In the genomic region with DNA sequence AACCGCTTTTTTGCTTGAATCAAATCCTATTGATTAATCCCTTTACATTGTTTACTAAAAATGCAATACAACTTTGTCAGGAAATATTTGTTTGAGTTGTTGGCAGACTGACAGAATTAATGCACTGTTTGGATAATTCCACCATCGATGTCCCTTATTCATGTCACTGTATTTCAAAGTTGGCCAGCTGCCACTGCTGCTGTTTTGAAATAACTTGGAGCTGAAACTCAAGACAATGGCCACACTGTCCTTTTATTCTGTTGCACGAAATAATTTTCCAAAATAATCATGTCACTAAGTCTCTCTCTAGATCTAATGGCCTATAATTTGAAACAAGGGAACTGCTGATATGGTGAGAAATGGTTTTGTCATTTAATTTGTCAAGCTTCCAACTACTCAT, we compare ENCODE assay signal across 31 cellular contexts. TPM values are rescaled to one million over a fixed set of nuclear protein-coding genes. Genes with fewer than 3 reads are reported as not detected.
DNase-seq lines count a peak whose midpoint lies in the region; ATAC-seq and TF ChIP-seq lines count a peak whose summit lies in the region.
"Had no signal": no experiment of that assay in that cellular context is flagged by ENCODE, and none has a peak within 500 bp of the region (broad histone marks: within the 10 kb centered on the region; RNA-seq: fewer than 3 reads in every experiment).

No MANE protein-coding gene starts in this region.

- POLR2A ChIA-PET in PC-3 (lab: Charles Lee; ENCODE audit: unreplicated experiment): no interaction called here

- H3K9me3 ChIP-seq in left ventricle myocardium inferior (replicated peaks): peaks cover 21% of the 10 kb centered on the region
- H3K9me3 ChIP-seq in SJCRH30 (replicated peaks): peaks cover 19% of the 10 kb centered on the region
- peaks cover 0 to 14% (median 0%) of the 10 kb centered on the region in 4 donors for H3K9me3 ChIP-seq in tibial nerve
- H3K9me3 ChIP-seq in PC-3 (ENCODE audit: low read length): no peaks in the 10 kb centered on the region; the same call in 1 of the 2 replicates
- H3K9me3 ChIP-seq: prostate gland had no signal

- no peaks in the 10 kb centered on the region for H3K9me2 ChIP-seq in PC-3 (replicated peaks; ENCODE audit: low read length)

- BruUV-seq in PC-3 (replicated peaks; lab: Mats Ljungman, UMichigan): no TSS peak

- TF ChIP-seq POLR2A in tibial nerve (IDR thresholded peaks at IDR 0.05): no peak

- no peaks in the 10 kb centered on the region for H3K27me3 ChIP-seq in left ventricle myocardium inferior (ENCODE audit: low read depth)
- H3K27me3 ChIP-seq in SJCRH30: no peaks in the 10 kb centered on the region
- H3K27me3 ChIP-seq in tibial nerve: no peaks in the 10 kb centered on the region
- H3K27me3 ChIP-seq in PC-3 (ENCODE audit: low read length): peaks cover 34% of the 10 kb centered on the region
- H3K27me3 ChIP-seq: ascending aorta, cardiac muscle cell, sigmoid colon had no signal

- DNase-seq in left ventricle myocardium inferior (peak; percentile 24), cardiac septum (ENCODE audit: low spot score) (no peak), NCI-H1105 treated with DMSO at 0.1 percent for 48 hours (lab: John Stamatoyannopoulos, UW) (peak; percentile 92), SJCRH30 (peak; percentile 52 to 79), tibial nerve (ENCODE audit: low spot score in 2 of 2) (peak; percentile 17 to 20), AG20443 (ENCODE audit: low spot score) (no peak), PC-3 (no peak), NCI-H526 (lab: John Stamatoyannopoulos, UW) (no peak)
- DNase-seq: activated CD8-positive, alpha-beta T cell treated with anti-CD3 and anti-CD28 coated beads for 36 hours; activated effector memory CD4-positive, alpha-beta T cell treated with Interleukin-2 at 50 U/mL for 16 hours; activated naive CD8-positive, alpha-beta T cell treated with anti-CD3 and anti-CD28 coated beads for 36 hours; C1 segment of cervical spinal cord; cortex of kidney; KBM-7; left colon; MM.1S; naive B cell; NCI-H1694 treated with DMSO at 0.1 percent for 48 hours; NCI-H226; SIG-M5; sigmoid colon; stimulated activated CD4-positive, alpha-beta T cell treated with anti-CD3 and anti-CD28 coated beads, Interleukin-4, amount 100 ng/mL, for 24 hours; T-helper 1 cell had no signal

- H3K4me3 ChIP-seq in left ventricle myocardium inferior (no peak overlapping the region), SJCRH30 (no peak overlapping the region), tibial nerve (no peak overlapping the region), PC-3 (ENCODE audit: low read length) (no peak overlapping the region)
- H3K4me3 ChIP-seq: ascending aorta, cardiac muscle cell, prostate gland, sigmoid colon had no signal

- CTCF ChIA-PET in PC-3 (lab: Charles Lee): no interaction called here

- H3F3A ChIP-seq in PC-3 (ENCODE audit: low read length, unreplicated experiment): no peaks in the 10 kb centered on the region

- no peak overlapping the region for H3K9ac ChIP-seq in PC-3 (ENCODE audit: low read length)

- no peak overlapping the region for H3K4me2 ChIP-seq in PC-3 (ENCODE audit: low read length)

- TF ChIP-seq CTCF in left ventricle myocardium inferior (IDR thresholded peaks at IDR 0.05; ENCODE audit: borderline replicate concordance): no peak
- no peak for TF ChIP-seq CTCF in tibial nerve (IDR thresholded peaks at IDR 0.05)
- TF ChIP-seq CTCF in PC-3 (conservative IDR thresholded peaks at IDR 0.05; ENCODE audit: low read depth, low read length): no peak

- no peaks in the 10 kb centered on the region for H3K36me3 ChIP-seq in left ventricle myocardium inferior
- H3K36me3 ChIP-seq in SJCRH30: no peaks in the 10 kb centered on the region
- H3K36me3 ChIP-seq in tibial nerve: no peaks in the 10 kb centered on the region
- H3K36me3 ChIP-seq in PC-3 (ENCODE audit: low read depth, low read length): no peaks in the 10 kb centered on the region
- H3K36me3 ChIP-seq: ascending aorta, cardiac muscle cell, prostate gland, sigmoid colon had no signal

- no peak overlapping the region for H2AFZ ChIP-seq in PC-3 (ENCODE audit: low read length)

- intact Hi-C loops in left ventricle myocardium inferior (cut with micrococcal nuclease) (no loop called here), cardiac septum (cut with DNase I) (no loop called here), PC-3 (cut with micrococcal nuclease) (no loop called here)

- H3K4me1 ChIP-seq in left ventricle myocardium inferior: peaks cover 6% of the 10 kb centered on the region
- H3K4me1 ChIP-seq in SJCRH30: peaks cover 16% of the 10 kb centered on the region
- no peaks in the 10 kb centered on the region for H3K4me1 ChIP-seq in tibial nerve
- no peaks in the 10 kb centered on the region for H3K4me1 ChIP-seq in PC-3 (ENCODE audit: insufficient read depth, low read length)
- H3K4me1 ChIP-seq: ascending aorta, prostate gland, sigmoid colon had no signal

- ATAC-seq in PC-3: no peak
- ATAC-seq: activated CD4-positive, CD25-positive, alpha-beta regulatory T cell treated with anti-CD3 and anti-CD28 coated beads, Interleukin-2, amount 50 U/mL, for 24 hours; activated CD8-positive, alpha-beta T cell treated with anti-CD3 and anti-CD28 coated beads for 36 hours; esophagus mucosa; HCT116; left colon; stimulated activated effector memory CD8-positive, alpha-beta T cell treated with anti-CD3 and anti-CD28 coated beads, Interleukin-12 subunit alpha, Interleukin-12 subunit beta, amount 100 ng/mL, for 72 hours had no signal

- no peak overlapping the region for H3K27ac ChIP-seq in left ventricle myocardium inferior (replicated peaks)
- H3K27ac ChIP-seq in SJCRH30: no peak overlapping the region
- H3K27ac ChIP-seq in tibial nerve: no peak overlapping the region
- no peak overlapping the region for H3K27ac ChIP-seq in PC-3 (ENCODE audit: low read length)
- H3K27ac ChIP-seq: ascending aorta, cardiac muscle cell, prostate gland, sigmoid colon had no signal

- no peaks in the 10 kb centered on the region for H4K20me1 ChIP-seq in PC-3 (ENCODE audit: low read length)

- TF ChIP-seq EP300 in tibial nerve (IDR thresholded peaks at IDR 0.05): no peak

- H3K79me2 ChIP-seq in PC-3 (ENCODE audit: low read length): no peaks in the 10 kb centered on the region

- WGBS in tibial nerve, 2 donors: 12 to 26% methylated on average over 3 of the region's 3 CpGs

RNA-seq across cellular contexts. Expression of gene PAX3, which starts 55.2 kb away (rescaled TPM):
- 0.30 TPM for total RNA-seq in left ventricle myocardium inferior
- 0.19 TPM for total RNA-seq in cardiac septum
- total RNA-seq in SJCRH30 (2014; rRNA removed; shearing (Covaris generic)): 116 and 117 TPM in 2 replicates
- not detected for total RNA-seq in tibial nerve
- not detected in 2 replicates for total RNA-seq in PC-3 (2014; rRNA removed)
- total RNA-seq: activated CD8-positive, alpha-beta T cell treated with anti-CD3 and anti-CD28 coated beads for 36 hours; activated naive CD8-positive, alpha-beta T cell treated with anti-CD3 and anti-CD28 coated beads for 36 hours; ascending aorta; esophagus mucosa; left colon; prostate gland; sigmoid colon; ureter had no signal

Comparison
In these comparisons a context has a peak if more than half of its experiments do, and no peak if none do; other contexts are left out.
1. DNase-seq: peak in left ventricle myocardium inferior (single experiment), NCI-H1105 treated with DMSO at 0.1 percent for 48 hours (single experiment), SJCRH30 (2 of 2) and tibial nerve (2 of 2); none in cardiac septum (single experiment), AG20443 (single experiment), PC-3 (single experiment) and NCI-H526 (0 of 2).
2. RNA of gene PAX3, which starts 55.2 kb away (total RNA-seq): 116 to 117 TPM in SJCRH30; 0.30 TPM in left ventricle myocardium inferior (single experiment), 0.19 TPM in cardiac septum (single experiment), not detected in tibial nerve and not detected in PC-3; every median in the first group is over 10 times any median in the second.